ENCODE assay signal across 15 cellular contexts in genomic region chr1:15350151-15350550, GRCh38. TPM values are rescaled to one million over a fixed set of nuclear protein-coding genes. Genes with fewer than 3 reads are reported as not detected.
A peak's percentile ranks its signal among the peaks of the same experiment; 100 is the strongest.
DNase-seq lines count a peak whose midpoint lies in the region; ATAC-seq and TF ChIP-seq lines count a peak whose summit lies in the region.
"Had no signal": no experiment of that assay in that cellular context is flagged by ENCODE, and none has a peak within 500 bp of the region (broad histone marks: within the 10 kb centered on the region; RNA-seq: fewer than 3 reads in every experiment).

No MANE protein-coding gene starts in this region.

- no peak overlapping the region; the same call in 1 of the 2 replicates for H3K14ac ChIP-seq in H9 (ENCODE audit: insufficient read depth, low read length)

- no peaks in the 10 kb centered on the region for H3K9me3 Mint-ChIP-seq in CD4-positive, CD25-positive, alpha-beta regulatory T cell
- no peaks in the 10 kb centered on the region for H3K9me3 Mint-ChIP-seq in H9
- H3K9me3 Mint-ChIP-seq: CD8-positive, alpha-beta memory T cell; IgD-negative memory B cell had no signal

- peak overlapping the region in 1 of 4 donors; percentile 17 for H3K4me3 Mint-ChIP-seq in CD4-positive, CD25-positive, alpha-beta regulatory T cell
- H3K4me3 Mint-ChIP-seq in H9, result no peak overlapping the region
- H3K4me3 Mint-ChIP-seq: CD8-positive, alpha-beta memory T cell; IgD-negative memory B cell had no signal

- TF ChIP-seq CTCF in H9 (conservative IDR thresholded peaks at IDR 0.05), result no peak
- no peak for TF ChIP-seq CTCF in colonic mucosa (IDR thresholded peaks at IDR 0.05)

- H2AFZ ChIP-seq in H9 (ENCODE audit: low read length), result no peak overlapping the region

- H3K4ac ChIP-seq in H9 (ENCODE audit: low read depth, low read length) (no peak overlapping the region), mesendoderm (ENCODE audit: low read depth, low read length) (no peak overlapping the region)

- H2AK5ac ChIP-seq in H9 (ENCODE audit: insufficient read length, low read length) (no peak overlapping the region), mesendoderm (ENCODE audit: low read length) (no peak overlapping the region)

- H3K27ac ChIP-seq in CD4-positive, CD25-positive, alpha-beta regulatory T cell (ENCODE audit: insufficient read depth, low read length, poor library complexity, severe bottlenecking), result no peak overlapping the region
- H3K27ac ChIP-seq in H9 (ENCODE audit: insufficient read length, low read depth, low read length) (no peak overlapping the region), colonic mucosa (peak overlapping the region; percentile 66), mesendoderm (ENCODE audit: low read depth, low read length) (no peak overlapping the region)
- H3K27ac ChIP-seq: SJSA1 had no signal

- H3K27me3 ChIP-seq in CD4-positive, CD25-positive, alpha-beta regulatory T cell (ENCODE audit: control insufficient read depth, insufficient read depth, low read length), result no peaks in the 10 kb centered on the region
- H3K27me3 ChIP-seq in H9 (ENCODE audit: insufficient read depth, low read length) (no peaks in the 10 kb centered on the region), colonic mucosa (no peaks in the 10 kb centered on the region), mesendoderm (ENCODE audit: insufficient read depth, low read length, poor library complexity) (no peaks in the 10 kb centered on the region)
- H3K27me3 ChIP-seq: SJSA1 had no signal

- H4K8ac ChIP-seq in H9 (replicated peaks; ENCODE audit: insufficient read length, low read depth, low read length) (no peak overlapping the region), mesendoderm (ENCODE audit: low read depth, low read length) (no peak overlapping the region)

- H3K56ac ChIP-seq in H9 (ENCODE audit: insufficient read length, low read depth, low read length) (no peak overlapping the region), mesendoderm (ENCODE audit: low read length) (no peak overlapping the region)

- no peaks in the 10 kb centered on the region for H4K20me1 ChIP-seq in H9 (ENCODE audit: control insufficient read depth, insufficient read depth, insufficient read length)

- H3K79me2 ChIP-seq in H9 (ENCODE audit: insufficient read depth, low read length) (no peaks in the 10 kb centered on the region), mesendoderm (ENCODE audit: control insufficient read depth, insufficient read depth, low read length) (no peaks in the 10 kb centered on the region)

- peaks cover 5% of the 10 kb centered on the region for H3K27me3 Mint-ChIP-seq in CD4-positive, CD25-positive, alpha-beta regulatory T cell
- H3K27me3 Mint-ChIP-seq in H9 (ENCODE audit: low read depth), result peaks cover 21% of the 10 kb centered on the region

- no peaks in the 10 kb centered on the region for H3K36me3 Mint-ChIP-seq in CD4-positive, CD25-positive, alpha-beta regulatory T cell
- H3K36me3 Mint-ChIP-seq in H9 (ENCODE audit: insufficient read depth in 1 of 3, low read depth in 3 of 3), result no peaks in the 10 kb centered on the region
- H3K36me3 Mint-ChIP-seq: CD8-positive, alpha-beta memory T cell had no signal

- peaks cover 4 to 33% (median 19%) of the 10 kb centered on the region in 4 donors for H3K4me1 Mint-ChIP-seq in CD4-positive, CD25-positive, alpha-beta regulatory T cell
- H3K4me1 Mint-ChIP-seq in H9, result peaks cover 5 to 18% of the 10 kb centered on the region in 2 experiments

- H3K27ac Mint-ChIP-seq in CD4-positive, CD25-positive, alpha-beta regulatory T cell, result peak overlapping the region in 2 of 3 donors; percentile 32 to 78
- 0 out of 7 replicates have a peak overlapping the region, but pooled peaks of 1 of the 3 experiments have one; percentile 16 for H3K27ac Mint-ChIP-seq in H9

- no peak overlapping the region for H3K23ac ChIP-seq in H9 (ENCODE audit: insufficient read length, low read depth, low read length)
- no peak overlapping the region for H3K23ac ChIP-seq in mesendoderm (ENCODE audit: low read length)

- H2BK5ac ChIP-seq in H9 (ENCODE audit: insufficient read length, low read length), result no peak overlapping the region
- H2BK5ac ChIP-seq in mesendoderm (ENCODE audit: low read length), result no peak overlapping the region

- DNase-seq in CD4-positive, CD25-positive, alpha-beta regulatory T cell, result no peak
- DNase-seq in H9, result peak; percentile 43
- DNase-seq in colonic mucosa, result no peak
- peak; percentile 59 for DNase-seq in mesendoderm
- no peak for DNase-seq in NCI-H128 (lab: John Stamatoyannopoulos, UW; ENCODE audit: unreplicated experiment)
- DNase-seq in activated effector memory CD4-positive, alpha-beta T cell treated with Interleukin-2 at 50 U/mL for 16 hours, result no peak
- DNase-seq in NCI-H526 treated with DMSO at 0.1 percent for 48 hours (lab: John Stamatoyannopoulos, UW), result no peak
- DNase-seq: CD8-positive, alpha-beta memory T cell; NCI-H1436 treated with DMSO at 0.1 percent for 48 hours; NCI-H2081; NCI-H510A treated with DMSO at 0.1 percent for 48 hours; RPMI8226 had no signal

- WGBS in H9 (ENCODE audit: extremely low coverage, insufficient read length, low lambda C conversion rate), result no CpG with 5 or more reads among the region's 10 CpGs
- no CpG with 5 or more reads among the region's 10 CpGs for WGBS in mesendoderm (ENCODE audit: extremely low coverage, insufficient coverage, low lambda C conversion rate)

- H4K5ac ChIP-seq in H9 (ENCODE audit: insufficient read length, low read depth, low read length) (no peak overlapping the region), mesendoderm (ENCODE audit: low read length) (no peak overlapping the region)

- H3K18ac ChIP-seq in H9 (ENCODE audit: insufficient read length, low read depth, low read length) (no peak overlapping the region), mesendoderm (ENCODE audit: low read length) (no peak overlapping the region)

- intact Hi-C loops in colonic mucosa (cut with DNase I), result no loop called here

- H2BK15ac ChIP-seq in H9 (ENCODE audit: low read depth, low read length) (no peak overlapping the region), mesendoderm (replicated peaks; ENCODE audit: low read depth) (no peak overlapping the region)

- H2BK12ac ChIP-seq in H9 (ENCODE audit: insufficient read length, low read depth, low read length), result no peak overlapping the region

- no peaks in the 10 kb centered on the region for H3K36me3 ChIP-seq in CD4-positive, CD25-positive, alpha-beta regulatory T cell (ENCODE audit: control insufficient read depth, insufficient read depth, low read length)
- H3K36me3 ChIP-seq in colonic mucosa (no peaks in the 10 kb centered on the region), mesendoderm (ENCODE audit: control insufficient read depth, insufficient read depth, low read length) (no peaks in the 10 kb centered on the region)
- H3K36me3 ChIP-seq: SJSA1 had no signal

- no peak overlapping the region for H3T11ph ChIP-seq in H9 (ENCODE audit: low read length)

- H3K23me2 ChIP-seq in H9 (ENCODE audit: insufficient read length, low read depth, low read length, poor library complexity, severe bottlenecking), result no peaks in the 10 kb centered on the region

- ATAC-seq in CD4-positive, CD25-positive, alpha-beta regulatory T cell (ENCODE audit: low read depth in 2 of 2), result no peak
- ATAC-seq in HG03442 (IDR thresholded peaks at IDR 0.05; ENCODE audit: unreplicated experiment), result no peak

- no peaks in the 10 kb centered on the region for H3K9me3 ChIP-seq in CD4-positive, CD25-positive, alpha-beta regulatory T cell (ENCODE audit: control insufficient read depth in 2 of 2, low read length in 2 of 2)
- H3K9me3 ChIP-seq in H9 (ENCODE audit: control insufficient read depth, low read depth, low read length) (no peaks in the 10 kb centered on the region), colonic mucosa (no peaks in the 10 kb centered on the region)
- H3K9me3 ChIP-seq: SJSA1 had no signal

- H3K4me2 ChIP-seq in H9 (ENCODE audit: insufficient read depth, insufficient read length, low read length) (no peak overlapping the region), mesendoderm (ENCODE audit: low read length) (no peak overlapping the region)

- no peak overlapping the region for H4K91ac ChIP-seq in H9 (ENCODE audit: insufficient read length, low read depth, low read length)

- H3K9ac ChIP-seq in H9 (ENCODE audit: extremely low read depth, insufficient read length, low read length) (no peak overlapping the region), colonic mucosa (ENCODE audit: low read depth in 2 of 2, low read length in 2 of 2) (peak overlapping the region in 1 of 2 donors; percentile 61), mesendoderm (ENCODE audit: low read length) (no peak overlapping the region)

- H3K4me3 ChIP-seq in CD4-positive, CD25-positive, alpha-beta regulatory T cell (ENCODE audit: low read depth, low read length), result no peak overlapping the region
- H3K4me3 ChIP-seq in colonic mucosa (no peak overlapping the region), mesendoderm (ENCODE audit: low read length) (no peak overlapping the region)
- H3K4me3 ChIP-seq: SJSA1 had no signal

- no peak overlapping the region for H2BK120ac ChIP-seq in H9 (ENCODE audit: low read depth, low read length, poor library complexity, severe bottlenecking)
- no peak overlapping the region for H2BK120ac ChIP-seq in mesendoderm (ENCODE audit: low read depth, low read length)

- H3K79me1 ChIP-seq in H9 (ENCODE audit: insufficient read depth, low read depth, low read length, poor library complexity, severe bottlenecking) (no peaks in the 10 kb centered on the region), mesendoderm (ENCODE audit: low read length) (no peaks in the 10 kb centered on the region)

- peaks cover 13% of the 10 kb centered on the region for H3K4me1 ChIP-seq in CD4-positive, CD25-positive, alpha-beta regulatory T cell (ENCODE audit: control insufficient read depth, insufficient read depth, low read length, poor library complexity, severe bottlenecking)
- H3K4me1 ChIP-seq in H9 (ENCODE audit: insufficient read depth, low read length) (no peaks in the 10 kb centered on the region), colonic mucosa (no peaks in the 10 kb centered on the region), mesendoderm (ENCODE audit: control insufficient read depth, low read depth, low read length) (no peaks in the 10 kb centered on the region)

- no peak overlapping the region for H2BK20ac ChIP-seq in H9 (ENCODE audit: low read depth, low read length, poor library complexity, severe bottlenecking)

RNA-seq across cellular contexts. Expression of gene EFHD2, which starts 59.5 kb away (rescaled TPM):
- 93.6 TPM for total RNA-seq in CD4-positive, CD25-positive, alpha-beta regulatory T cell
- 10 to 100 TPM; 45.3 to 77.4 (median 61.3) TPM for polyA plus RNA-seq in CD4-positive, CD25-positive, alpha-beta regulatory T cell
- 16.5 and 16.6 TPM in 2 replicates for total RNA-seq in H9 (2021)
- 100 to 1,000 TPM; 160 to 191 TPM for total RNA-seq in colonic mucosa
- polyA plus RNA-seq in mesendoderm (2013, experiment 1 of 2), result 9.0 TPM
- 9.2 TPM for polyA plus RNA-seq in mesendoderm (2013, experiment 2 of 2)

Comparison
In these comparisons a context has a peak if more than half of its experiments do, and no peak if none do; other contexts are left out.
1. DNase-seq: peak in H9 (single experiment) and mesendoderm (single experiment); none in CD4-positive, CD25-positive, alpha-beta regulatory T cell (0 of 3), colonic mucosa (single experiment), NCI-H128 (single experiment), activated effector memory CD4-positive, alpha-beta T cell treated with Interleukin-2 at 50 U/mL for 16 hours (single experiment) and NCI-H526 treated with DMSO at 0.1 percent for 48 hours (single experiment).